20 cellular contexts compared by ENCODE assay signal in genomic region chr1:36122062-36122461, GRCh38. TPM values are rescaled to one million over a fixed set of nuclear protein-coding genes. Genes with fewer than 3 reads are reported as not detected.
"Had no signal": no experiment of that assay in that cellular context is flagged by ENCODE, and none has a peak within 500 bp of the region (broad histone marks: within the 10 kb centered on the region; RNA-seq: fewer than 3 reads in every experiment).

No MANE protein-coding gene starts in this region.

- H3K9me3 ChIP-seq: colonic mucosa, gastrocnemius medialis, heart right ventricle, ovary, right atrium auricular region had no signal

- H3K9me3 Mint-ChIP-seq: endodermal cell, nephron progenitor cell had no signal

- H3K27me3 ChIP-seq: ovary, right atrium auricular region had no signal

- H3K4me3 ChIP-seq: colonic mucosa, gastrocnemius medialis, heart right ventricle, ovary, right atrium auricular region, smooth muscle cell had no signal

- H3K4me3 Mint-ChIP-seq: endodermal cell, nephron progenitor cell had no signal

- FAIRE-seq: endothelial cell of umbilical vein, islet of Langerhans had no signal

- H3K4me1 Mint-ChIP-seq: endodermal cell had no signal

- H3K27ac Mint-ChIP-seq: endodermal cell, nephron progenitor cell had no signal

- H3K36me3 ChIP-seq: colonic mucosa, gastrocnemius medialis, heart right ventricle, ovary, right atrium auricular region had no signal

- H3K27ac ChIP-seq: colonic mucosa, gastrocnemius medialis, ovary, right atrium auricular region had no signal

- DNase-seq: colonic mucosa; effector CD4-positive, alpha-beta T cell; endodermal cell; gastrocnemius medialis; heart right ventricle; hypothalamus; kidney glomerular epithelial cell; naive thymus-derived CD4-positive, alpha-beta T cell; nephron progenitor cell; ovary; stimulated activated CD4-positive, alpha-beta T cell treated with anti-CD3 and anti-CD28 coated beads, Interleukin-2, amount 100 ng/mL, for 48 hours; stimulated activated naive CD4-positive, alpha-beta T cell treated with Interleukin-2 at 50 U/mL for 16 hours; trophoblast cell had no signal

- H3K36me3 Mint-ChIP-seq: naive thymus-derived CD4-positive, alpha-beta T cell had no signal

- ATAC-seq: gastrocnemius medialis; heart right ventricle; naive thymus-derived CD4-positive, alpha-beta T cell had no signal

- H3K4me1 ChIP-seq: colonic mucosa, gastrocnemius medialis had no signal

RNA-seq across cellular contexts. Expression of gene COL8A2, which starts 3.0 kb away (rescaled TPM):
- polyA plus RNA-seq: naive thymus-derived CD4-positive, alpha-beta T cell had no signal

RNA-seq across cellular contexts. Expression of gene TEKT2, which starts 38.2 kb away (rescaled TPM):
- total RNA-seq: fibroblast of villous mesenchyme, gastrocnemius medialis, heart right ventricle, posterior vena cava had no signal
- polyA plus RNA-seq: liver; naive thymus-derived CD4-positive, alpha-beta T cell had no signal
